Comparison of ENCODE assay signal across 15 cellular contexts in genomic region chr1:197632000-197632399, GRCh38.
"Had no signal": no experiment of that assay in that cellular context is flagged by ENCODE, and none has a peak within 500 bp of the region (broad histone marks: within the 10 kb centered on the region; RNA-seq: fewer than 3 reads in every experiment).

No MANE protein-coding gene starts in this region.

- H3K4me1 Mint-ChIP-seq: activated naive CD4-positive, alpha-beta T cell treated with anti-CD3 and anti-CD28 coated beads, Interleukin-2, amount 10 ng/mL, durations not matched to agents 7 days and 5 days; stimulated activated naive CD8-positive, alpha-beta T cell treated with anti-CD3 and anti-CD28 coated beads, Interleukin-15, amount 100 ng/mL, for 72 hours had no signal

- ATAC-seq: left ventricle myocardium superior; natural killer cell treated with Interleukin-12 subunit alpha and Interleukin-12 subunit beta and Interleukin-15 and Interleukin-18, amount 100 ng/mL, for 72 hours; stimulated activated naive CD8-positive, alpha-beta T cell treated with anti-CD3 and anti-CD28 coated beads, Interleukin-15, amount 100 ng/mL, for 72 hours had no signal

- DNase-seq: activated CD4-positive, alpha-beta T cell treated with anti-CD3 and anti-CD28 coated beads for 1 hour; activated CD4-positive, alpha-beta T cell treated with anti-CD3 and anti-CD28 coated beads, Interleukin-2, amount 50 U/mL, for 48 hours; activated naive CD4-positive, alpha-beta T cell treated with anti-CD3 and anti-CD28 coated beads, Interleukin-2, amount 10 ng/mL, durations not matched to agents 7 days and 5 days; activated T-cell treated with anti-CD3 and anti-CD28 coated beads, Interleukin-2, amount 50 U/mL, for 1 hour; effector memory CD4-positive, alpha-beta T cell; foreskin melanocyte; kidney glomerular epithelial cell; left ventricle myocardium superior; stimulated activated CD4-positive, alpha-beta T cell treated with anti-CD3 and anti-CD28 coated beads, Interleukin-1b, Interleukin-23, amount 100 ng/mL, for 48 hours; stimulated activated naive CD8-positive, alpha-beta T cell treated with anti-CD3 and anti-CD28 coated beads, Interleukin-15, amount 100 ng/mL, for 72 hours had no signal

- H3K9me3 Mint-ChIP-seq: dendritic cell treated with granulocyte-macrophage colony-stimulating factor and Interleukin-4, amounts not matched to agents 40 ng/mL and 50 ng/mL, for 4 days; type B pancreatic cell had no signal

- H3K27me3 Mint-ChIP-seq: activated naive CD4-positive, alpha-beta T cell treated with anti-CD3 and anti-CD28 coated beads, Interleukin-2, amount 10 ng/mL, durations not matched to agents 7 days and 5 days; dendritic cell treated with granulocyte-macrophage colony-stimulating factor and Interleukin-4, amounts not matched to agents 40 ng/mL and 50 ng/mL, for 4 days; memory B cell; natural killer cell treated with Interleukin-12 subunit alpha and Interleukin-12 subunit beta and Interleukin-15 and Interleukin-18, amount 100 ng/mL, for 72 hours; stimulated activated naive CD8-positive, alpha-beta T cell treated with anti-CD3 and anti-CD28 coated beads, Interleukin-15, amount 100 ng/mL, for 72 hours; type B pancreatic cell had no signal

- H3K4me1 ChIP-seq: ascending aorta had no signal

- H3K36me3 Mint-ChIP-seq: type B pancreatic cell had no signal

- H3K27ac ChIP-seq: ascending aorta had no signal

- H3K4me3 Mint-ChIP-seq: activated naive CD4-positive, alpha-beta T cell treated with anti-CD3 and anti-CD28 coated beads, Interleukin-2, amount 10 ng/mL, durations not matched to agents 7 days and 5 days; dendritic cell treated with granulocyte-macrophage colony-stimulating factor and Interleukin-4, amounts not matched to agents 40 ng/mL and 50 ng/mL, for 4 days; memory B cell; natural killer cell treated with Interleukin-12 subunit alpha and Interleukin-12 subunit beta and Interleukin-15 and Interleukin-18, amount 100 ng/mL, for 72 hours; stimulated activated naive CD8-positive, alpha-beta T cell treated with anti-CD3 and anti-CD28 coated beads, Interleukin-15, amount 100 ng/mL, for 72 hours; type B pancreatic cell had no signal

- H3K4me3 ChIP-seq: ascending aorta had no signal

- H3K27ac Mint-ChIP-seq: activated naive CD4-positive, alpha-beta T cell treated with anti-CD3 and anti-CD28 coated beads, Interleukin-2, amount 10 ng/mL, durations not matched to agents 7 days and 5 days; dendritic cell treated with granulocyte-macrophage colony-stimulating factor and Interleukin-4, amounts not matched to agents 40 ng/mL and 50 ng/mL, for 4 days; memory B cell; natural killer cell treated with Interleukin-12 subunit alpha and Interleukin-12 subunit beta and Interleukin-15 and Interleukin-18, amount 100 ng/mL, for 72 hours; stimulated activated naive CD8-positive, alpha-beta T cell treated with anti-CD3 and anti-CD28 coated beads, Interleukin-15, amount 100 ng/mL, for 72 hours; type B pancreatic cell had no signal

- H3K27me3 ChIP-seq: ascending aorta had no signal
